1 cellular context compared by ENCODE assay signal in the genomic region with DNA sequence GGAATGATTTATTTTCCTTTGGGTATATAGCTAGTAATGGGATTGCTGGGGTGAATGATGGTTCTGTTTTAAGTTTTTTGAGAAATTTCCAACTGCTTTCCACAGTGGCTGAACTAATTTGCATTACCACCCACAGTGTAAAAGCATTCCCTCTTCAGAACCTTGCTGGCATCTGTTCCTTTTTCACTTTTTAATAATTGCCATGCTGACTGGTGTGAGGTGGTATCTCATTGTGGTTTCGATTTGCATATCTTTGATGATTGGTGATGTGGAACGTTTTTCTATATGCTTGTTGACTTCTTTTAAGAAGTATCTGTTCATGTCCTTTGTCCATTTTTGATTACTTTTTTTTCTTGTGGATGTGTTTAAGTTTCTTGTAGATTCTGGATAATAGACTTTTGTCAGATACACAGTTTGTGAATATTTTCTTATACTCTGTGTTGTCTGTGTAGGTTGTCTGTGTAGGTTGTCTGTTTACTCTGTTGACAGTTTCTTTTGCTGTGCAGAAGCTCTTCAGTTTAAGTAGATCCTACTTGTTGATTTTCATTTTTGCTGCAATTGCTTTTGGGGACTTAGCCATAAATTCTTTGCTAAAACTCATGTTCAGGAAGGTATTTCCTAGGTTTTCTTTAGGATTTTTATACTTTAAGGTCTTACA.
TF ChIP-seq lines count a peak whose summit lies in the region.

No MANE protein-coding gene starts in this region.

TF ChIP-seq in HepG2, 621 proteins besides CTCF, POLR2A, EP300 and RAD21 (continued from another document):
- TF ChIP-seq ZNF7 (CRISPR knock-in tag; IDR thresholded peaks at IDR 0.05) (no peak), KDM1A (CRISPR knock-in tag; IDR thresholded peaks at IDR 0.05) (no peak), POLR2AphosphoS5 (IDR thresholded peaks at IDR 0.05; ENCODE audit: low read depth, low read length) (no peak), ZSCAN9 (CRISPR knock-in tag; IDR thresholded peaks at IDR 0.05; ENCODE audit: borderline replicate concordance) (no peak)
- TF ChIP-seq, protein P1, sequence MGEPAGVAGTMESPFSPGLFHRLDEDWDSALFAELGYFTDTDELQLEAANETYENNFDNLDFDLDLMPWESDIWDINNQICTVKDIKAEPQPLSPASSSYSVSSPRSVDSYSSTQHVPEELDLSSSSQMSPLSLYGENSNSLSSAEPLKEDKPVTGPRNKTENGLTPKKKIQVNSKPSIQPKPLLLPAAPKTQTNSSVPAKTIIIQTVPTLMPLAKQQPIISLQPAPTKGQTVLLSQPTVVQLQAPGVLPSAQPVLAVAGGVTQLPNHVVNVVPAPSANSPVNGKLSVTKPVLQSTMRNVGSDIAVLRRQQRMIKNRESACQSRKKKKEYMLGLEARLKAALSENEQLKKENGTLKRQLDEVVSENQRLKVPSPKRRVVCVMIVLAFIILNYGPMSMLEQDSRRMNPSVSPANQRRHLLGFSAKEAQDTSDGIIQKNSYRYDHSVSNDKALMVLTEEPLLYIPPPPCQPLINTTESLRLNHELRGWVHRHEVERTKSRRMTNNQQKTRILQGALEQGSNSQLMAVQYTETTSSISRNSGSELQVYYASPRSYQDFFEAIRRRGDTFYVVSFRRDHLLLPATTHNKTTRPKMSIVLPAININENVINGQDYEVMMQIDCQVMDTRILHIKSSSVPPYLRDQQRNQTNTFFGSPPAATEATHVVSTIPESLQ (CRISPR knock-in tag; conservative IDR thresholded peaks at IDR 0.05) = no peak
- TF ChIP-seq, protein P2, sequence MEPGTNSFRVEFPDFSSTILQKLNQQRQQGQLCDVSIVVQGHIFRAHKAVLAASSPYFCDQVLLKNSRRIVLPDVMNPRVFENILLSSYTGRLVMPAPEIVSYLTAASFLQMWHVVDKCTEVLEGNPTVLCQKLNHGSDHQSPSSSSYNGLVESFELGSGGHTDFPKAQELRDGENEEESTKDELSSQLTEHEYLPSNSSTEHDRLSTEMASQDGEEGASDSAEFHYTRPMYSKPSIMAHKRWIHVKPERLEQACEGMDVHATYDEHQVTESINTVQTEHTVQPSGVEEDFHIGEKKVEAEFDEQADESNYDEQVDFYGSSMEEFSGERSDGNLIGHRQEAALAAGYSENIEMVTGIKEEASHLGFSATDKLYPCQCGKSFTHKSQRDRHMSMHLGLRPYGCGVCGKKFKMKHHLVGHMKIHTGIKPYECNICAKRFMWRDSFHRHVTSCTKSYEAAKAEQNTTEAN (CRISPR knock-in tag; conservative IDR thresholded peaks at IDR 0.05) = no peak
